27 cellular contexts compared by ENCODE assay signal in genomic region chr7:50537417-50537816, GRCh38. TPM values are rescaled to one million over a fixed set of nuclear protein-coding genes. Genes with fewer than 3 reads are reported as not detected.
"Had no signal": no experiment of that assay in that cellular context is flagged by ENCODE, and none has a peak within 500 bp of the region (broad histone marks: within the 10 kb centered on the region; RNA-seq: fewer than 3 reads in every experiment).

No MANE protein-coding gene starts in this region.

- H3K4me1 ChIP-seq: gastrocnemius medialis, left lung, lower lobe of right lung had no signal

- H3K36me3 ChIP-seq: esophagus squamous epithelium, gastrocnemius medialis, heart right ventricle, left lung, lower lobe of right lung had no signal

- DNase-seq: dermis blood vessel endothelial cell; dorsolateral prefrontal cortex; effector CD4-positive, alpha-beta T cell; effector memory CD4-positive, alpha-beta T cell; esophagus squamous epithelium; foreskin fibroblast; foreskin melanocyte; gastrocnemius medialis; glutamatergic neuron; head of caudate nucleus; heart right ventricle; hippocampal formation; left cardiac atrium; left lung; left ventricle myocardium superior; lower lobe of right lung; mammary epithelial cell; mesendoderm; midbrain; naive thymus-derived CD4-positive, alpha-beta T cell had no signal

- ATAC-seq: gastrocnemius medialis; heart right ventricle; left cardiac atrium; left lung; left ventricle myocardium superior; lower lobe of right lung; naive thymus-derived CD4-positive, alpha-beta T cell had no signal

- H3K9me3 ChIP-seq: esophagus squamous epithelium, gastrocnemius medialis, heart right ventricle, left lung, lower lobe of right lung had no signal

- H3K27ac Mint-ChIP-seq: memory B cell; naive thymus-derived CD4-positive, alpha-beta T cell had no signal

- H3K4me3 ChIP-seq: coronary artery, dorsolateral prefrontal cortex, esophagus squamous epithelium, gastrocnemius medialis, heart right ventricle, left lung, lower lobe of right lung had no signal

- H3K9me3 Mint-ChIP-seq: memory B cell; naive thymus-derived CD4-positive, alpha-beta T cell had no signal

- H3K36me3 Mint-ChIP-seq: memory B cell; naive thymus-derived CD4-positive, alpha-beta T cell had no signal

- H3K27me3 ChIP-seq: dorsolateral prefrontal cortex, esophagus squamous epithelium, gastrocnemius medialis, left lung had no signal

- H3K27ac ChIP-seq: coronary artery, dorsolateral prefrontal cortex, esophagus squamous epithelium, gastrocnemius medialis, heart right ventricle, left lung, lower lobe of right lung had no signal

- H3K4me1 Mint-ChIP-seq: memory B cell had no signal

- H3K4me3 Mint-ChIP-seq: memory B cell; naive thymus-derived CD4-positive, alpha-beta T cell had no signal

RNA-seq across cellular contexts. Expression of gene DDC, which starts 27.8 kb away (rescaled TPM):
- total RNA-seq: endothelial cell of umbilical vein; glomerular endothelial cell; heart right ventricle; kidney epithelial cell; left cardiac atrium; left ventricle myocardium superior; mammary epithelial cell; mononuclear cell; naive thymus-derived CD4-positive, alpha-beta T cell had no signal
- polyA plus RNA-seq: endothelial cell of umbilical vein; heart right ventricle; keratinocyte; mammary epithelial cell; naive thymus-derived CD4-positive, alpha-beta T cell had no signal
